25 cellular contexts compared by ENCODE assay signal in genomic region chr11:83057721-83058120, GRCh38. TPM values are rescaled to one million over a fixed set of nuclear protein-coding genes. Genes with fewer than 3 reads are reported as not detected.
DNase-seq lines count a peak whose midpoint lies in the region; ATAC-seq and TF ChIP-seq lines count a peak whose summit lies in the region.
"Had no signal": no experiment of that assay in that cellular context is flagged by ENCODE, and none has a peak within 500 bp of the region (broad histone marks: within the 10 kb centered on the region; RNA-seq: fewer than 3 reads in every experiment).

No MANE protein-coding gene starts in this region.

- peak overlapping the region; percentile 87 for H3K27ac ChIP-seq in DOHH2 (ENCODE audit: low read depth, low read length)
- peak overlapping the region; percentile 4 for H3K27ac ChIP-seq in psoas muscle
- no peak overlapping the region for H3K27ac ChIP-seq in coronary artery
- H3K27ac ChIP-seq in tibial nerve = no peak overlapping the region
- H3K27ac ChIP-seq: C4-2B, RWPE1 had no signal

- peaks cover 86% of the 10 kb centered on the region for H3K36me3 ChIP-seq in DOHH2 (ENCODE audit: control insufficient read depth, low read length)
- no peaks in the 10 kb centered on the region for H3K36me3 ChIP-seq in psoas muscle (ENCODE audit: insufficient read depth in 1 of 2, low read depth in 1 of 2)
- H3K36me3 ChIP-seq in tibial nerve = peaks cover 0 to 3% (median 0%) of the 10 kb centered on the region in 3 donors

- intact Hi-C loops in activated B cell treated with CpG ODN at 0.5 μM for 24 hours (cut with micrococcal nuclease) = no loop called here
- intact Hi-C loops in psoas muscle (cut with DNase I) = no loop called here
- intact Hi-C loops in cardiac septum (cut with DNase I) = no loop called here

- TF ChIP-seq CTCF in DOHH2 (IDR thresholded peaks at IDR 0.05; ENCODE audit: low read depth, low read length, poor library complexity, severe bottlenecking) (no peak), activated B cell treated with CpG ODN at 0.5 μM for 24 hours (IDR thresholded peaks at IDR 0.05) (no peak), psoas muscle (IDR thresholded peaks at IDR 0.05) (no peak), coronary artery (IDR thresholded peaks at IDR 0.05) (no peak), tibial nerve (IDR thresholded peaks at IDR 0.05) (no peak)

- H3F3A ChIP-seq in DOHH2 (ENCODE audit: control insufficient read depth, insufficient read depth) = peaks cover 59% of the 10 kb centered on the region

- no peak for TF ChIP-seq POLR2A in tibial nerve (IDR thresholded peaks at IDR 0.05)

- H3K9me3 ChIP-seq in DOHH2 (ENCODE audit: control insufficient read depth, insufficient read depth, low read length) (peaks cover 16% of the 10 kb centered on the region), psoas muscle (no peaks in the 10 kb centered on the region), tibial nerve (no peaks in the 10 kb centered on the region)
- H3K9me3 ChIP-seq: Caco-2 had no signal

- CTCF ChIA-PET in activated B cell treated with CpG ODN at 0.5 μM for 24 hours (lab: Charles Lee) = interaction anchor here (1.0 to 1.5 kb wide), 2 partner anchors 10 to 62 kb away, joined by 3 to 4 read pairs; no protein-coding TSS in a partner anchor

- H3K4me1 ChIP-seq in DOHH2 (ENCODE audit: control insufficient read depth, low read length) (peaks cover 100% of the 10 kb centered on the region), psoas muscle (peaks cover 56% of the 10 kb centered on the region), tibial nerve (peaks cover 0 to 32% (median 16%) of the 10 kb centered on the region in 4 donors)

- WGBS in psoas muscle, 3 donors = 36 to 53% (median 52%) methylated on average over 3 of the region's 3 CpGs
- 85 to 95% methylated on average over 3 of the region's 3 CpGs for WGBS in tibial nerve, 2 donors

- DNase-seq in NCI-H69 (lab: John Stamatoyannopoulos, UW) = peak; percentile 83
- no peak for DNase-seq in activated B cell treated with CpG ODN at 0.5 μM for 24 hours
- no peak for DNase-seq in psoas muscle
- no peak for DNase-seq in cardiac septum (ENCODE audit: low spot score)
- no peak for DNase-seq in coronary artery (ENCODE audit: low spot score)
- DNase-seq in tibial nerve (ENCODE audit: low spot score in 2 of 2) = no peak
- DNase-seq: Caco-2; CD8-positive, alpha-beta T cell; EL; GF-D8; Kasumi-1; MV-4-11; NCI-H1105; NCI-H1436 treated with DMSO at 0.1 percent for 48 hours; NCI-H187 treated with DMSO at 0.1 percent for 48 hours; NCI-H2171 treated with DMSO at 0.1 percent for 48 hours; NCI-H345; NCI-H510A treated with DMSO at 0.1 percent for 48 hours; NCI-H748 treated with DMSO at 0.1 percent for 48 hours; SHP77 had no signal

- peaks cover 96% of the 10 kb centered on the region for H3K4me1 Mint-ChIP-seq in activated B cell treated with CpG ODN at 0.5 μM for 24 hours

- H3K36me3 Mint-ChIP-seq in activated B cell treated with CpG ODN at 0.5 μM for 24 hours (ENCODE audit: low read depth) = peaks cover 68% of the 10 kb centered on the region

- H3K4me3 ChIP-seq in DOHH2 (ENCODE audit: low read length) (peak overlapping the region; percentile 19), psoas muscle (no peak overlapping the region), coronary artery (no peak overlapping the region), tibial nerve (no peak overlapping the region)

- H3K9me3 Mint-ChIP-seq in activated B cell treated with CpG ODN at 0.5 μM for 24 hours = peaks cover 8% of the 10 kb centered on the region
- H3K9me3 Mint-ChIP-seq: CD8-positive, alpha-beta T cell had no signal

- POLR2A ChIA-PET in activated B cell treated with CpG ODN at 0.5 μM for 24 hours (lab: Charles Lee) = interaction anchor here (0.6 to 3.4 kb wide), 7 partner anchors 9 to 99 kb away, joined by 3 to 11 read pairs (median 4); partner anchors contain the start of gene PCF11

- peak overlapping the region; percentile 46 for H3K27ac Mint-ChIP-seq in activated B cell treated with CpG ODN at 0.5 μM for 24 hours
- H3K27ac Mint-ChIP-seq: CD8-positive, alpha-beta T cell had no signal

- ATAC-seq in activated B cell treated with CpG ODN at 0.5 μM for 24 hours (ENCODE audit: low read depth) (no peak), psoas muscle (peak in 2 of 4 donors; percentile 48 to 56), HG03045 (IDR thresholded peaks at IDR 0.05; ENCODE audit: unreplicated experiment) (no peak)
- ATAC-seq: CD8-positive, alpha-beta T cell; Panc1 had no signal

- no peaks in the 10 kb centered on the region for H3K9me2 ChIP-seq in DOHH2 (replicated peaks; ENCODE audit: control insufficient read depth, low read length)

- no peak for TF ChIP-seq EP300 in tibial nerve (IDR thresholded peaks at IDR 0.05)

- H3K27me3 ChIP-seq in DOHH2 (ENCODE audit: control insufficient read depth, low read length) (no peaks in the 10 kb centered on the region), psoas muscle (ENCODE audit: insufficient read depth in 3 of 3, low read length in 2 of 3) (no peaks in the 10 kb centered on the region), tibial nerve (no peaks in the 10 kb centered on the region)

- H4K20me1 ChIP-seq in DOHH2 (ENCODE audit: control insufficient read depth, insufficient read depth, low read depth, low read length) = no peaks in the 10 kb centered on the region; the same call in 1 of the 2 replicates

- no peak overlapping the region for H3K4me3 Mint-ChIP-seq in activated B cell treated with CpG ODN at 0.5 μM for 24 hours
- H3K4me3 Mint-ChIP-seq: CD8-positive, alpha-beta T cell had no signal

- H3K27me3 Mint-ChIP-seq in activated B cell treated with CpG ODN at 0.5 μM for 24 hours = no peaks in the 10 kb centered on the region

- peak overlapping the region; percentile 93 for H3K4me2 ChIP-seq in DOHH2 (ENCODE audit: low read length)

- peaks cover 98% of the 10 kb centered on the region for H3K79me2 ChIP-seq in DOHH2 (ENCODE audit: control insufficient read depth, low read length)

RNA-seq across cellular contexts. Expression of gene RAB30, which starts 14.0 kb away (rescaled TPM):
- total RNA-seq in activated B cell treated with CpG ODN at 0.5 μM for 24 hours = 160 and 173 TPM in 2 replicates
- 10 to 100 TPM; 15.2 to 89.7 (median 37.6) TPM for total RNA-seq in psoas muscle
- 10 to 100 TPM in 2 of 3 donors, 1 to 10 TPM in 1; 3.4 to 21.5 (median 13.7) TPM for polyA plus RNA-seq in psoas muscle
- total RNA-seq in cardiac septum = 21.0 TPM
- 10 to 100 TPM; 19.8 to 50.4 (median 31.2) TPM for total RNA-seq in tibial nerve

Comparison
In these comparisons a context has a peak if more than half of its experiments do, and no peak if none do; other contexts are left out.
1. H3K27ac ChIP-seq: peak in DOHH2 (single experiment) and psoas muscle (single experiment); none in coronary artery (0 of 2) and tibial nerve (0 of 4).